Comparison of ENCODE assay signal across 8 cellular contexts in genomic region chr1:19485362-19486187, GRCh38. TPM values are rescaled to one million over a fixed set of nuclear protein-coding genes. Genes with fewer than 3 reads are reported as not detected.
A peak's percentile ranks its signal among the peaks of the same experiment; 100 is the strongest.
DNase-seq lines count a peak whose midpoint lies in the region; ATAC-seq, FAIRE-seq and TF ChIP-seq lines count a peak whose summit lies in the region.

CAPZB (minus strand) TSS chr1:19485539; CDS start chr1:19485438, 101 bp downstream.

- peak within 1 kb of the TSS; percentile 92 to 99 (median 94) for H3K4me3 Mint-ChIP-seq in CD8-positive, alpha-beta memory T cell
- H3K4me3 Mint-ChIP-seq in activated CD8-positive, alpha-beta memory T cell treated with anti-CD3 and anti-CD28 coated beads, Interleukin-2, amount 10 ng/mL, durations not matched to agents 7 days and 5 days: peak within 1 kb of the TSS; percentile 96

- H3K27ac ChIP-seq in CD8-positive, alpha-beta memory T cell (ENCODE audit: low read depth, low read length): peak within 1 kb of the TSS; percentile 88
- peak within 1 kb of the TSS; percentile 82 for H3K27ac ChIP-seq in HL-60 (replicated peaks)
- peak within 1 kb of the TSS; percentile 92 for H3K27ac ChIP-seq in H1 (ENCODE audit: low read depth, low read length)
- peak within 1 kb of the TSS; percentile 99 for H3K27ac ChIP-seq in mesendoderm (ENCODE audit: low read depth, low read length)

- peak within 1 kb of the TSS; percentile 89 for H3K14ac ChIP-seq in H1 (ENCODE audit: insufficient read length)

- H4K20me1 ChIP-seq in H1 (replicated peaks in 1 of 2; ENCODE audit: control insufficient read depth in 1 of 2, insufficient read depth in 2 of 2, low read length in 2 of 2): peaks cover 20 to 26% of the 10 kb centered on the region in 2 experiments

- WGBS in H1 (ENCODE audit: extremely low coverage in 1 of 2, insufficient coverage in 1 of 2, insufficient read length in 1 of 2, insufficient replicate concordance in 2 of 2, low coverage in 1 of 2, low lambda C conversion rate in 2 of 2, missing lambda C conversion rate in 1 of 2), 2 experiments: 1% methylated on average over 11 of the region's 106 CpGs; no CpG with 5 or more reads in 1 of the 2 experiments
- no CpG with 5 or more reads among the region's 106 CpGs for WGBS in mesendoderm (ENCODE audit: extremely low coverage, insufficient coverage, low lambda C conversion rate)

- peaks cover 62% of the 10 kb centered on the region for H3K4me1 ChIP-seq in CD8-positive, alpha-beta memory T cell (ENCODE audit: insufficient read depth, low read length)
- H3K4me1 ChIP-seq in H1 (replicated peaks in 1 of 4; ENCODE audit: control insufficient read depth in 3 of 4, insufficient read depth in 4 of 4, low read length in 3 of 4) (peaks cover 19 to 41% (median 29%) of the 10 kb centered on the region in 4 experiments), mesendoderm (ENCODE audit: control insufficient read depth, low read depth, low read length) (peaks cover 18% of the 10 kb centered on the region)

- H3K36me3 Mint-ChIP-seq in CD8-positive, alpha-beta memory T cell: peaks cover 0 to 34% (median 12%) of the 10 kb centered on the region in 3 donors
- peaks cover 30% of the 10 kb centered on the region for H3K36me3 Mint-ChIP-seq in activated CD8-positive, alpha-beta memory T cell treated with anti-CD3 and anti-CD28 coated beads, Interleukin-2, amount 10 ng/mL, durations not matched to agents 7 days and 5 days

- no peak within 1 kb of the TSS for H2AFZ ChIP-seq in H1 (ENCODE audit: low read length)

- H2BK120ac ChIP-seq in H1 (replicated peaks; ENCODE audit: low read depth, low read length) (peak within 1 kb of the TSS; percentile 29), mesendoderm (ENCODE audit: low read depth, low read length) (peak within 1 kb of the TSS; percentile 40)

- H3K23me2 ChIP-seq in H1 (ENCODE audit: low read depth, low read length): peaks cover 17% of the 10 kb centered on the region

- H3K79me1 ChIP-seq in H1 (ENCODE audit: low read depth, low read length) (peaks cover 11% of the 10 kb centered on the region), mesendoderm (ENCODE audit: low read length) (peaks cover 22% of the 10 kb centered on the region)

- peak within 1 kb of the TSS; percentile 6 for H3K4ac ChIP-seq in H1 (replicated peaks; ENCODE audit: insufficient read length, low read depth, low read length)
- peak within 1 kb of the TSS; percentile 86 for H3K4ac ChIP-seq in mesendoderm (ENCODE audit: low read depth, low read length)

- peak within 1 kb of the TSS; percentile 97 for H3K18ac ChIP-seq in H1 (ENCODE audit: extremely low read depth, low read length)
- peak within 1 kb of the TSS; percentile 83 for H3K18ac ChIP-seq in mesendoderm (ENCODE audit: low read length)

- no peak for FAIRE-seq in H1 (lab: Jason Lieb, UNC)

- H4K5ac ChIP-seq in H1 (ENCODE audit: insufficient read length, low read depth, low read length) (peak within 1 kb of the TSS; percentile 89), mesendoderm (ENCODE audit: low read length) (no peak within 1 kb of the TSS)

- H3K9me3 Mint-ChIP-seq in CD8-positive, alpha-beta memory T cell: no peaks in the 10 kb centered on the region
- no peaks in the 10 kb centered on the region for H3K9me3 Mint-ChIP-seq in activated CD8-positive, alpha-beta memory T cell treated with anti-CD3 and anti-CD28 coated beads, Interleukin-2, amount 10 ng/mL, durations not matched to agents 7 days and 5 days (ENCODE audit: low read depth)

- H3K9me3 ChIP-seq in CD8-positive, alpha-beta memory T cell (ENCODE audit: low read length): no peaks in the 10 kb centered on the region
- no peaks in the 10 kb centered on the region for H3K9me3 ChIP-seq in H1 (ENCODE audit: insufficient read depth in 2 of 2, low read depth in 1 of 2, low read length in 1 of 2)

- H2AK5ac ChIP-seq in H1 (ENCODE audit: low read depth, low read length) (no peak within 1 kb of the TSS; the same call in 1 of the 2 replicates), mesendoderm (ENCODE audit: low read length) (peak within 1 kb of the TSS; percentile 91)

- TF ChIP-seq RAD21 in H1 (IDR thresholded peaks at IDR 0.05 in 1 of 2, conservative IDR thresholded peaks at IDR 0.05 in 1 of 2; ENCODE audit: low read depth in 2 of 2, low read length in 2 of 2): 0 out of 4 replicates have a peak, but pooled peaks of 1 of the 2 experiments have one; percentile 1

- H4K91ac ChIP-seq in H1 (replicated peaks; ENCODE audit: insufficient read length, low read length): peak within 1 kb of the TSS; percentile 68

- H3K27me3 ChIP-seq in CD8-positive, alpha-beta memory T cell (ENCODE audit: insufficient read depth, low read length, poor library complexity, severe bottlenecking): no peaks in the 10 kb centered on the region
- H3K27me3 ChIP-seq in HL-60 (ENCODE audit: insufficient read depth, poor library complexity, severe bottlenecking) (no peaks in the 10 kb centered on the region), H1 (replicated peaks in 1 of 4; ENCODE audit: control insufficient read depth in 3 of 4, extremely low read depth in 1 of 4, insufficient read depth in 3 of 4, low read length in 3 of 4) (no peaks in the 10 kb centered on the region), mesendoderm (ENCODE audit: insufficient read depth, low read length, poor library complexity) (no peaks in the 10 kb centered on the region)

- TF ChIP-seq EP300 in H1 (IDR thresholded peaks at IDR 0.05; ENCODE audit: borderline replicate concordance in 1 of 2, low read depth in 2 of 2, low read length in 2 of 2): no peak

- H2BK15ac ChIP-seq in H1 (ENCODE audit: low read length) (peak within 1 kb of the TSS; percentile 72; the same call in 1 of the 2 replicates), mesendoderm (replicated peaks; ENCODE audit: low read depth) (peak within 1 kb of the TSS; percentile 2)

- peak; percentile 85 for ATAC-seq in GM19463 (IDR thresholded peaks at IDR 0.05; ENCODE audit: unreplicated experiment)
- ATAC-seq in activated CD8-positive, alpha-beta memory T cell treated with anti-CD3 and anti-CD28 coated beads, Interleukin-2, amount 10 ng/mL, durations not matched to agents 7 days and 5 days: peak; percentile 91

- H3K23ac ChIP-seq in H1 (ENCODE audit: insufficient read length) (no peak within 1 kb of the TSS), mesendoderm (ENCODE audit: low read length) (peak within 1 kb of the TSS; percentile 97)

- peak; percentile 79 to 85 for TF ChIP-seq POLR2A in H1 (IDR thresholded peaks at IDR 0.05; ENCODE audit: control extremely low read depth in 1 of 2, low read depth in 2 of 2, low read length in 2 of 2)

- H3K9ac ChIP-seq in H1 (replicated peaks in 1 of 4; ENCODE audit: extremely low read depth in 1 of 4, low read depth in 3 of 4, low read length in 3 of 4) (peak within 1 kb of the TSS; percentile 84 to 97 (median 90)), mesendoderm (ENCODE audit: low read length) (peak within 1 kb of the TSS; percentile 99)

- peak within 1 kb of the TSS; percentile 78 to 83 for H3K4me2 ChIP-seq in H1 (ENCODE audit: insufficient read depth in 1 of 2, low read depth in 2 of 2, low read length in 2 of 2)
- peak within 1 kb of the TSS; percentile 83 for H3K4me2 ChIP-seq in mesendoderm (ENCODE audit: low read length)

- H3K79me2 ChIP-seq in H1 (ENCODE audit: control insufficient read depth in 1 of 2, insufficient read depth in 2 of 2, low read length in 2 of 2) (peaks cover 26 to 51% of the 10 kb centered on the region in 2 experiments), mesendoderm (ENCODE audit: control insufficient read depth, insufficient read depth, low read length) (peaks cover 45% of the 10 kb centered on the region)

- H3K36me3 ChIP-seq in CD8-positive, alpha-beta memory T cell (ENCODE audit: insufficient read depth, low read length): peaks cover 8% of the 10 kb centered on the region
- peaks cover 0 to 9% (median 0%) of the 10 kb centered on the region in 4 experiments; a peak in 1 of 8 replicates for H3K36me3 ChIP-seq in H1 (ENCODE audit: control insufficient read depth in 2 of 4, insufficient read depth in 4 of 4, low read length in 3 of 4)
- no peaks in the 10 kb centered on the region for H3K36me3 ChIP-seq in mesendoderm (ENCODE audit: control insufficient read depth, insufficient read depth, low read length)

- peaks cover 58 to 70% (median 69%) of the 10 kb centered on the region in 3 donors for H3K4me1 Mint-ChIP-seq in CD8-positive, alpha-beta memory T cell
- H3K4me1 Mint-ChIP-seq in activated CD8-positive, alpha-beta memory T cell treated with anti-CD3 and anti-CD28 coated beads, Interleukin-2, amount 10 ng/mL, durations not matched to agents 7 days and 5 days: peaks cover 52% of the 10 kb centered on the region

- H2BK12ac ChIP-seq in H1 (ENCODE audit: low read depth, low read length): peak within 1 kb of the TSS; percentile 78; the same call in 1 of the 2 replicates

- peak within 1 kb of the TSS; percentile 93 to 98 (median 96) for H3K27ac Mint-ChIP-seq in CD8-positive, alpha-beta memory T cell
- H3K27ac Mint-ChIP-seq in activated CD8-positive, alpha-beta memory T cell treated with anti-CD3 and anti-CD28 coated beads, Interleukin-2, amount 10 ng/mL, durations not matched to agents 7 days and 5 days: peak within 1 kb of the TSS; percentile 95

- H3K56ac ChIP-seq in H1 (replicated peaks; ENCODE audit: insufficient read length, low read depth, low read length) (peak within 1 kb of the TSS; percentile 43), mesendoderm (ENCODE audit: low read length) (peak within 1 kb of the TSS; percentile 99)

- no peak within 1 kb of the TSS for H2BK20ac ChIP-seq in H1 (ENCODE audit: low read length)

- H4K8ac ChIP-seq in H1 (ENCODE audit: extremely low read depth, insufficient read depth, low read length): peak within 1 kb of the TSS; percentile 99
- peak within 1 kb of the TSS; percentile 88 for H4K8ac ChIP-seq in mesendoderm (ENCODE audit: low read depth, low read length)

- peaks cover 0 to 5% of the 10 kb centered on the region in 2 donors for H3K27me3 Mint-ChIP-seq in CD8-positive, alpha-beta memory T cell
- H3K27me3 Mint-ChIP-seq in activated CD8-positive, alpha-beta memory T cell treated with anti-CD3 and anti-CD28 coated beads, Interleukin-2, amount 10 ng/mL, durations not matched to agents 7 days and 5 days: no peaks in the 10 kb centered on the region

- H2BK5ac ChIP-seq in H1 (ENCODE audit: low read depth, low read length) (peak within 1 kb of the TSS; percentile 98), mesendoderm (ENCODE audit: low read length) (peak within 1 kb of the TSS; percentile 88)

- DNase-seq in CD8-positive, alpha-beta memory T cell: peak; percentile 89 to 96 (median 91)
- DNase-seq in HL-60 (ENCODE audit: low read depth in 1 of 2, low spot score in 1 of 2) (peak; percentile 74 to 90), NOMO-1 (lab: John Stamatoyannopoulos, UW; ENCODE audit: unreplicated experiment in 2 of 2) (peak; percentile 80 to 92), H1 (ENCODE audit: low read depth in 1 of 2, low spot score in 2 of 2) (peak in 1 of 2 experiments; percentile 90), mesendoderm (peak; percentile 94)
- DNase-seq in activated CD8-positive, alpha-beta memory T cell treated with anti-CD3 and anti-CD28 coated beads, Interleukin-2, amount 10 ng/mL, durations not matched to agents 7 days and 5 days: peak; percentile 95
- DNase-seq in stimulated activated CD8-positive, alpha-beta memory T cell treated with anti-CD3 and anti-CD28 coated beads, Interleukin-12 subunit alpha, Interleukin-12 subunit beta, amount 100 ng/mL, for 4 hours (ENCODE audit: low read depth): peak; percentile 93

- POLR2A ChIA-PET in CD8-positive, alpha-beta memory T cell (lab: Charles Lee): interaction anchor here (0.5 to 2.6 kb wide), 18 partner anchors 8 to 277 kb away, joined by 3 to 13 read pairs (median 4); a partner anchor contains a TSS
- POLR2A ChIA-PET in H1 (lab: Charles Lee; ENCODE audit: partially characterized antibody): interaction anchor here (1.0 to 2.5 kb wide), 4 partner anchors 11 to 33 kb away, joined by 3 to 7 read pairs (median 3); no protein-coding TSS in a partner anchor

- peak within 1 kb of the TSS; percentile 64 for H3K4me3 ChIP-seq in CD8-positive, alpha-beta memory T cell (ENCODE audit: low read length)
- peak within 1 kb of the TSS; percentile 99 for H3K4me3 ChIP-seq in HL-60 (replicated peaks; ENCODE audit: insufficient read depth, low read length)
- peak within 1 kb of the TSS; percentile 83 to 99 (median 94) for H3K4me3 ChIP-seq in H1 (ENCODE audit: extremely low read depth in 1 of 4, insufficient read depth in 2 of 4, low read depth in 3 of 4, low read length in 4 of 4)
- peak within 1 kb of the TSS; percentile 98 for H3K4me3 ChIP-seq in mesendoderm (ENCODE audit: low read length)

- CTCF ChIA-PET in CD8-positive, alpha-beta memory T cell (lab: Charles Lee): interaction anchor here (0.8 to 10.5 kb wide), 7 partner anchors 17 to 140 kb away, joined by 3 to 93 read pairs (median 3); no protein-coding TSS in a partner anchor
- CTCF ChIA-PET in activated CD8-positive, alpha-beta memory T cell treated with anti-CD3 and anti-CD28 coated beads, Interleukin-2, amount 10 ng/mL, durations not matched to agents 7 days and 5 days (lab: Charles Lee): interaction anchor here (0.7 to 4.1 kb wide), 7 partner anchors 8 to 166 kb away, joined by 3 to 29 read pairs (median 9); no protein-coding TSS in a partner anchor
- CTCF ChIA-PET in H1 (lab: Charles Lee; ENCODE audit: partially characterized antibody): interaction anchor here (0.8 to 2.8 kb wide), 3 partner anchors 84 to 1911 kb away, joined by 3 to 12 read pairs (median 4); no protein-coding TSS in a partner anchor

- TF ChIP-seq CTCF in HL-60 (IDR thresholded peaks at IDR 0.05; ENCODE audit: insufficient read depth, low read length): no peak
- TF ChIP-seq CTCF in H1 (IDR thresholded peaks at IDR 0.05; ENCODE audit: control extremely low read depth in 1 of 3, insufficient read depth in 1 of 3, low read depth in 1 of 3, low read length in 3 of 3): no peak

RNA-seq across cellular contexts. Expression of gene CAPZB, which starts in this region (rescaled TPM):
- total RNA-seq in CD8-positive, alpha-beta memory T cell: 100 to 1,000 TPM; 284 to 289 TPM
- 540 TPM for polyA plus RNA-seq in CD8-positive, alpha-beta memory T cell
- total RNA-seq in activated CD8-positive, alpha-beta memory T cell treated with anti-CD3 and anti-CD28 coated beads, Interleukin-2, amount 10 ng/mL, durations not matched to agents 7 days and 5 days: 100 to 1,000 TPM; 411 to 427 TPM
- total RNA-seq in H1 (2021; fragmentation: NEBNext Ultra II Directional; extraction: Animal tissue kit (Norgen Biotek cat#: 25700)): 371 TPM in 2 replicates
- 162 and 169 TPM in 2 replicates for polyA plus RNA-seq in H1 (2011; rRNA removed)
- 237 TPM for polyA plus RNA-seq in H1 (2011; cell fraction: cytosol; rRNA removed)
- 112 TPM for polyA plus RNA-seq in H1 (2011; cell fraction: nucleus; rRNA removed)
- polyA plus RNA-seq in H1 (2012, experiment 1 of 2): 353 to 393 TPM (median 375 TPM) in 4 replicates
- 493 TPM for polyA plus RNA-seq in H1 (2012, experiment 2 of 2)
- polyA plus RNA-seq in H1 (2013, experiment 1 of 2): 265 TPM
- polyA plus RNA-seq in H1 (2013, experiment 2 of 2): 269 TPM
- 118 and 122 TPM in 2 replicates for polyA minus RNA-seq in H1 (2011; rRNA and poly(A)+ RNA removed)
- polyA minus RNA-seq in H1 (2011; cell fraction: cytosol; rRNA and poly(A)+ RNA removed): 88.9 TPM
- 42.8 TPM for polyA minus RNA-seq in H1 (2011; cell fraction: nucleus; rRNA and poly(A)+ RNA removed)
- 289 TPM for polyA plus RNA-seq in mesendoderm (2013, experiment 1 of 2)
- 292 TPM for polyA plus RNA-seq in mesendoderm (2013, experiment 2 of 2)
